In the genomic region with DNA sequence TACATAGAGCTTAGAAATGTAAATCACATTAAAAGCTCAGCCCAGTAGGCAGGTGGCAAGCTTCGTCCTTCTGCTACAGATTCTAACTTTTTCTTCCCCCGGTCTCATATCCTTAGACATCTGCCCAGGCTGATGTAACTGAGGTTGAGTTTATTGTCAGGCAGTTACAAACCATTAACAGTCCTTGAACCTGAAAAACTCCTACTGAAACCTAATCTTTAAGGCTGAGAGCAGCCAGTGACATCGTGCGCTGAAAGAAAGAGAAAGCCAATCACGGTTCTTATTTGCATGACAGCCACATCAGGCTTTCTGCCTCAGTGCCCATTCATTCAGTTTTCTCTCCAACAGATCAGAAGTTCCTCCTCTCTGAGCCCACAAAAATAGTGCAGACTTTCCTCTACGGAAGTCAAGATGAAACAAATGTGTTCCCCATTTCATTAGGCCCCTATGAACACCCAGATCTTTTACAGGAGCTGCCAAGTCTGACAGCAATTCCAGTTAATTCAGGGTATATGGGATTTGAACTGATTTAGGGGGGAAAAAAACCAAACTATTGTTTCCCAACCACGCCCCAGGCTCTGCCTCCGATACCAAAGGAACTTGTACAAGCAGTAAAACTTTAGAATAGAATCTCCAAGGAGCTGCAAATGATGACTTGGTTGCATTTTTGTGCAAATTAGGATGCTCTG, we compare ENCODE assay signal across 8 cellular contexts. TPM values are rescaled to one million over a fixed set of nuclear protein-coding genes. Genes with fewer than 3 reads are reported as not detected.
A peak's percentile ranks its signal among the peaks of the same experiment; 100 is the strongest.
DNase-seq lines count a peak whose midpoint lies in the region; FAIRE-seq and TF ChIP-seq lines count a peak whose summit lies in the region.

A gene with protein sequence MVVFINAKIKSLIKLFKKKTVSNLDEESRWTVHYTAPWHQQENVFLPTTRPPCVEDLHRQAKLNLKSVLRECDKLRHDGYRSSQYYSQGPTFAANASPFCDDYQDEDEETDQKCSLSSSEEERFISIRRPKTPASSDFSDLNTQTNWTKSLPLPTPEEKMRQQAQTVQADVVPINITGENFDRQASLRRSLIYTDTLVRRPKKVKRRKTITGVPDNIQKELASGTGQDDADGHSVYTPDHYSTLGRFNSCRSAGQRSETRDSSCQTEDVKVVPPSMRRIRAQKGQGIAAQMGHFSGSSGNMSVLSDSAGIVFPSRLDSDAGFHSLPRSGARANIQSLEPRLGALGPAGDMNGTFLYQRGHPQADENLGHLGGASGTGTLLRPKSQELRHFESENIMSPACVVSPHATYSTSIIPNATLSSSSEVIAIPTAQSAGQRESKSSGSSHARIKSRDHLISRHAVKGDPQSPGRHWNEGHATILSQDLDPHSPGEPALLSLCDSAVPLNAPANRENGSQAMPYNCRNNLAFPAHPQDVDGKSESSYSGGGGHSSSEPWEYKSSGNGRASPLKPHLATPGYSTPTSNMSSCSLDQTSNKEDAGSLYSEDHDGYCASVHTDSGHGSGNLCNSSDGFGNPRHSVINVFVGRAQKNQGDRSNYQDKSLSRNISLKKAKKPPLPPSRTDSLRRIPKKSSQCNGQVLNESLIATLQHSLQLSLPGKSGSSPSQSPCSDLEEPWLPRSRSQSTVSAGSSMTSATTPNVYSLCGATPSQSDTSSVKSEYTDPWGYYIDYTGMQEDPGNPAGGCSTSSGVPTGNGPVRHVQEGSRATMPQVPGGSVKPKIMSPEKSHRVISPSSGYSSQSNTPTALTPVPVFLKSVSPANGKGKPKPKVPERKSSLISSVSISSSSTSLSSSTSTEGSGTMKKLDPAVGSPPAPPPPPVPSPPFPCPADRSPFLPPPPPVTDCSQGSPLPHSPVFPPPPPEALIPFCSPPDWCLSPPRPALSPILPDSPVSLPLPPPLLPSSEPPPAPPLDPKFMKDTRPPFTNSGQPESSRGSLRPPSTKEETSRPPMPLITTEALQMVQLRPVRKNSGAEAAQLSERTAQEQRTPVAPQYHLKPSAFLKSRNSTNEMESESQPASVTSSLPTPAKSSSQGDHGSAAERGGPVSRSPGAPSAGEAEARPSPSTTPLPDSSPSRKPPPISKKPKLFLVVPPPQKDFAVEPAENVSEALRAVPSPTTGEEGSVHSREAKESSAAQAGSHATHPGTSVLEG (N-terminal part only) (minus strand): TSS at position 192 of the 689 bp plus-strand sequence. CDS start 204 bp downstream, outside the sequence.

- H2AFZ ChIP-seq in GM23248, result peak within 1 kb of the TSS; percentile 48
- H2AFZ ChIP-seq in H1 (ENCODE audit: low read length), result no peak within 1 kb of the TSS

- DNase-seq in GM23248, result peak; percentile 20
- peak; percentile 33 for DNase-seq in MV-4-11 (lab: John Stamatoyannopoulos, UW)
- DNase-seq in H1 (ENCODE audit: low read depth in 1 of 2, low spot score in 2 of 2), result no peak
- no peak for DNase-seq in NCI-H1105 treated with DMSO at 0.1 percent for 48 hours (lab: John Stamatoyannopoulos, UW)
- DNase-seq in T-helper 2 cell, result no peak
- no peak for DNase-seq in RKO (ENCODE audit: low spot score)

- no peak within 1 kb of the TSS for H4K8ac ChIP-seq in H1 (ENCODE audit: extremely low read depth, insufficient read depth, low read length)

- H3F3A ChIP-seq in GM23248 (ENCODE audit: insufficient read depth), result no peaks in the 10 kb centered on the region

- no peaks in the 10 kb centered on the region; the same call in 1 of the 2 replicates for H3K79me1 ChIP-seq in H1 (ENCODE audit: low read depth, low read length)

- H2AK5ac ChIP-seq in H1 (ENCODE audit: low read depth, low read length), result peak within 1 kb of the TSS; percentile 55; the same call in 1 of the 2 replicates

- H3K9ac ChIP-seq in GM23248 (no peak within 1 kb of the TSS), H1 (replicated peaks in 1 of 4; ENCODE audit: extremely low read depth in 1 of 4, low read depth in 3 of 4, low read length in 3 of 4) (peak within 1 kb of the TSS in 2 of 4 experiments; percentile 25 to 38; a peak in 3 of 7 replicates)

- H3K4me2 ChIP-seq in GM23248 (ENCODE audit: unreplicated experiment), result peak within 1 kb of the TSS; percentile 1
- peak within 1 kb of the TSS; percentile 73 to 84 for H3K4me2 ChIP-seq in H1 (ENCODE audit: insufficient read depth in 1 of 2, low read depth in 2 of 2, low read length in 2 of 2)

- H2BK5ac ChIP-seq in H1 (ENCODE audit: low read depth, low read length), result peak within 1 kb of the TSS; percentile 55

- peak within 1 kb of the TSS; percentile 52; the same call in 1 of the 2 replicates for H3K18ac ChIP-seq in H1 (ENCODE audit: extremely low read depth, low read length)

- H3K27me3 ChIP-seq in GM23248 (replicated peaks; ENCODE audit: insufficient read depth) (no peaks in the 10 kb centered on the region), H1 (replicated peaks in 1 of 4; ENCODE audit: control insufficient read depth in 3 of 4, extremely low read depth in 1 of 4, insufficient read depth in 3 of 4, low read length in 3 of 4) (no peaks in the 10 kb centered on the region)

- WGBS in GM23248 (ENCODE audit: low coverage in 1 of 2, low lambda C conversion rate in 2 of 2, missing lambda C conversion rate in 2 of 2), 2 experiments, result 38 to 43% methylated on average over 8 of the region's 8 CpGs
- WGBS in H1 (ENCODE audit: extremely low coverage in 1 of 2, insufficient coverage in 1 of 2, insufficient read length in 1 of 2, insufficient replicate concordance in 2 of 2, low coverage in 1 of 2, low lambda C conversion rate in 2 of 2, missing lambda C conversion rate in 1 of 2), 2 experiments, result 6% methylated on average over 8 of the region's 8 CpGs; no CpG with 5 or more reads in 1 of the 2 experiments
- 7 to 27% methylated on average over 3 to 6 of the region's 8 CpGs for WGBS in mesodermal cell (ENCODE audit: insufficient coverage in 2 of 2), 2 experiments

- no peaks in the 10 kb centered on the region for H4K20me1 ChIP-seq in GM23248 (ENCODE audit: insufficient read depth)
- H4K20me1 ChIP-seq in H1 (replicated peaks in 1 of 2; ENCODE audit: control insufficient read depth in 1 of 2, insufficient read depth in 2 of 2, low read length in 2 of 2), result no peaks in the 10 kb centered on the region

- H3K23me2 ChIP-seq in H1 (ENCODE audit: low read depth, low read length), result peaks cover 6% of the 10 kb centered on the region

- no peak within 1 kb of the TSS; the same call in 1 of the 2 replicates for H2BK20ac ChIP-seq in H1 (ENCODE audit: low read length)

- no peak within 1 kb of the TSS for H2BK15ac ChIP-seq in H1 (ENCODE audit: low read length)

- no peak within 1 kb of the TSS for H3K14ac ChIP-seq in H1 (ENCODE audit: insufficient read length)

- in situ Hi-C loops in GM23248 (cut with MboI), result no loop called here

- no peak within 1 kb of the TSS for H3K4ac ChIP-seq in H1 (replicated peaks; ENCODE audit: insufficient read length, low read depth, low read length)

- H3K56ac ChIP-seq in H1 (replicated peaks; ENCODE audit: insufficient read length, low read depth, low read length), result no peak within 1 kb of the TSS

- H3K9me3 ChIP-seq in GM23248 (ENCODE audit: low read depth) (no peaks in the 10 kb centered on the region), H1 (ENCODE audit: insufficient read depth in 2 of 2, low read depth in 1 of 2, low read length in 1 of 2) (no peaks in the 10 kb centered on the region), mesodermal cell (ENCODE audit: control insufficient read depth, low read length) (no peaks in the 10 kb centered on the region)

- no peak within 1 kb of the TSS for H3K27ac ChIP-seq in GM23248
- H3K27ac ChIP-seq in H1 (ENCODE audit: low read depth, low read length), result peak within 1 kb of the TSS; percentile 56; the same call in 1 of the 2 replicates
- H3K27ac ChIP-seq in mesodermal cell (ENCODE audit: low read depth, low read length, severe bottlenecking), result peak within 1 kb of the TSS; percentile 44

- CTCF ChIA-PET in H1 (lab: Charles Lee; ENCODE audit: partially characterized antibody), result interaction anchor here (1.1 to 13.8 kb wide), 4 partner anchors 10 to 71 kb away, joined by 3 to 192 read pairs (median 13); no protein-coding TSS in a partner anchor

- TF ChIP-seq RAD21 in H1 (IDR thresholded peaks at IDR 0.05 in 1 of 2, conservative IDR thresholded peaks at IDR 0.05 in 1 of 2; ENCODE audit: low read depth in 2 of 2, low read length in 2 of 2), result no peak

- no peak within 1 kb of the TSS for H3K23ac ChIP-seq in H1 (ENCODE audit: insufficient read length)

- no peaks in the 10 kb centered on the region for H3K9me2 ChIP-seq in GM23248 (ENCODE audit: insufficient read depth)

- H3K4me3 ChIP-seq in GM08714 (ENCODE audit: low read length) (peak within 1 kb of the TSS; percentile 57), GM23248 (peak within 1 kb of the TSS; percentile 0; the same call in 1 of the 2 replicates), H1 (ENCODE audit: extremely low read depth in 1 of 4, insufficient read depth in 2 of 4, low read depth in 3 of 4, low read length in 4 of 4) (peak within 1 kb of the TSS; percentile 26 to 60 (median 45); a peak in 7 of 8 replicates), mesodermal cell (ENCODE audit: extremely low read depth, insufficient read depth, low read length, poor library complexity, severe bottlenecking) (no peak within 1 kb of the TSS)

- no peaks in the 10 kb centered on the region for H3K79me2 ChIP-seq in GM23248 (ENCODE audit: insufficient read depth)
- peaks cover 0 to 31% of the 10 kb centered on the region in 2 experiments; a peak in 3 of 4 replicates for H3K79me2 ChIP-seq in H1 (ENCODE audit: control insufficient read depth in 1 of 2, insufficient read depth in 2 of 2, low read length in 2 of 2)

- no peak within 1 kb of the TSS; the same call in 1 of the 2 replicates for H2BK12ac ChIP-seq in H1 (ENCODE audit: low read depth, low read length)

- peak within 1 kb of the TSS; percentile 38 for H4K91ac ChIP-seq in H1 (replicated peaks; ENCODE audit: insufficient read length, low read length)

- POLR2A ChIA-PET in H1 (lab: Charles Lee; ENCODE audit: partially characterized antibody), result interaction anchor here (1.1 to 3.3 kb wide), 14 partner anchors 9 to 393 kb away, joined by 3 to 20 read pairs (median 4); no protein-coding TSS in a partner anchor

- TF ChIP-seq CTCF in H1 (IDR thresholded peaks at IDR 0.05; ENCODE audit: control extremely low read depth in 1 of 3, insufficient read depth in 1 of 3, low read depth in 1 of 3, low read length in 3 of 3), result no peak

- no peak within 1 kb of the TSS for H2BK120ac ChIP-seq in H1 (replicated peaks; ENCODE audit: low read depth, low read length)

- H3K36me3 ChIP-seq in GM23248 (ENCODE audit: low read depth), result no peaks in the 10 kb centered on the region
- peaks cover 0 to 17% (median 0%) of the 10 kb centered on the region in 4 experiments; a peak in 3 of 8 replicates for H3K36me3 ChIP-seq in H1 (ENCODE audit: control insufficient read depth in 2 of 4, insufficient read depth in 4 of 4, low read length in 3 of 4)
- H3K36me3 ChIP-seq in mesodermal cell (ENCODE audit: control insufficient read depth, insufficient read depth, low read length), result peaks cover 7% of the 10 kb centered on the region

- TF ChIP-seq EP300 in H1 (IDR thresholded peaks at IDR 0.05; ENCODE audit: borderline replicate concordance in 1 of 2, low read depth in 2 of 2, low read length in 2 of 2), result no peak

- no peaks in the 10 kb centered on the region for H3K4me1 ChIP-seq in GM23248 (ENCODE audit: insufficient read depth)
- peaks cover 5 to 21% (median 17%) of the 10 kb centered on the region in 4 experiments for H3K4me1 ChIP-seq in H1 (replicated peaks in 1 of 4; ENCODE audit: control insufficient read depth in 3 of 4, insufficient read depth in 4 of 4, low read length in 3 of 4)
- peaks cover 6% of the 10 kb centered on the region for H3K4me1 ChIP-seq in mesodermal cell (ENCODE audit: control insufficient read depth, insufficient read depth, low read length, poor library complexity, severe bottlenecking)

- FAIRE-seq in H1 (lab: Jason Lieb, UNC), result peak; percentile 86

- peak in 1 of 2 experiments; percentile 49; a peak in 1 of 3 replicates for TF ChIP-seq POLR2A in H1 (IDR thresholded peaks at IDR 0.05; ENCODE audit: control extremely low read depth in 1 of 2, low read depth in 2 of 2, low read length in 2 of 2)

- H4K5ac ChIP-seq in H1 (ENCODE audit: insufficient read length, low read depth, low read length), result no peak within 1 kb of the TSS

RNA-seq across cellular contexts. Expression of the gene that starts here (rescaled TPM):
- 6.2 and 9.4 TPM in 2 replicates for total RNA-seq in GM23248 (2014; rRNA removed; shearing (Covaris generic))
- polyA plus RNA-seq in GM23248 (2016; fragmentation: Nextera tagmentation; extraction: Ambion mirVana) (3.3 and 3.4 TPM in 2 replicates), H1 (2011; rRNA removed) (7.2 and 12.5 TPM in 2 replicates)
- 27.2 and 32.4 TPM in 2 replicates for total RNA-seq in H1 (2021; fragmentation: NEBNext Ultra II Directional; extraction: Animal tissue kit (Norgen Biotek cat#: 25700))
- 6.4 TPM for polyA plus RNA-seq in H1 (2011; cell fraction: cytosol; rRNA removed)
- 23.6 TPM for polyA plus RNA-seq in H1 (2011; cell fraction: nucleus; rRNA removed)
- 12.8 to 15.6 TPM (median 13.8 TPM) in 4 replicates for polyA plus RNA-seq in H1 (2012, experiment 1 of 2)
- 6.8 TPM for polyA plus RNA-seq in H1 (2012, experiment 2 of 2)
- polyA plus RNA-seq in H1 (2013, experiment 1 of 2), result 17.0 TPM
- 16.4 TPM for polyA plus RNA-seq in H1 (2013, experiment 2 of 2)
- 50.6 and 61.0 TPM in 2 replicates for polyA minus RNA-seq in H1 (2011; rRNA and poly(A)+ RNA removed)
- 24.7 TPM for polyA minus RNA-seq in H1 (2011; cell fraction: cytosol; rRNA and poly(A)+ RNA removed)
- polyA minus RNA-seq in H1 (2011; cell fraction: nucleus; rRNA and poly(A)+ RNA removed), result 58.6 TPM
- polyA plus RNA-seq in mesodermal cell (2013, experiment 1 of 2), result 12.6 TPM
- polyA plus RNA-seq in mesodermal cell (2013, experiment 2 of 2), result 10.1 TPM

Comparison
In these comparisons a context has a peak if more than half of its experiments do, and no peak if none do; other contexts are left out.
1. DNase-seq: peak in GM23248 (single experiment) and MV-4-11 (single experiment); none in H1 (0 of 2), NCI-H1105 treated with DMSO at 0.1 percent for 48 hours (single experiment), T-helper 2 cell (0 of 5) and RKO (single experiment).